Comparison of ENCODE assay signal across 1 cellular context in genomic region chr15:71080166-71080565, GRCh38.
TF ChIP-seq lines count a peak whose summit lies in the region.

No MANE protein-coding gene starts in this region.

TF ChIP-seq in GM23338, 12 proteins besides CTCF, POLR2A, EP300 and RAD21 (continued from another document):
- TF ChIP-seq, protein P1, sequence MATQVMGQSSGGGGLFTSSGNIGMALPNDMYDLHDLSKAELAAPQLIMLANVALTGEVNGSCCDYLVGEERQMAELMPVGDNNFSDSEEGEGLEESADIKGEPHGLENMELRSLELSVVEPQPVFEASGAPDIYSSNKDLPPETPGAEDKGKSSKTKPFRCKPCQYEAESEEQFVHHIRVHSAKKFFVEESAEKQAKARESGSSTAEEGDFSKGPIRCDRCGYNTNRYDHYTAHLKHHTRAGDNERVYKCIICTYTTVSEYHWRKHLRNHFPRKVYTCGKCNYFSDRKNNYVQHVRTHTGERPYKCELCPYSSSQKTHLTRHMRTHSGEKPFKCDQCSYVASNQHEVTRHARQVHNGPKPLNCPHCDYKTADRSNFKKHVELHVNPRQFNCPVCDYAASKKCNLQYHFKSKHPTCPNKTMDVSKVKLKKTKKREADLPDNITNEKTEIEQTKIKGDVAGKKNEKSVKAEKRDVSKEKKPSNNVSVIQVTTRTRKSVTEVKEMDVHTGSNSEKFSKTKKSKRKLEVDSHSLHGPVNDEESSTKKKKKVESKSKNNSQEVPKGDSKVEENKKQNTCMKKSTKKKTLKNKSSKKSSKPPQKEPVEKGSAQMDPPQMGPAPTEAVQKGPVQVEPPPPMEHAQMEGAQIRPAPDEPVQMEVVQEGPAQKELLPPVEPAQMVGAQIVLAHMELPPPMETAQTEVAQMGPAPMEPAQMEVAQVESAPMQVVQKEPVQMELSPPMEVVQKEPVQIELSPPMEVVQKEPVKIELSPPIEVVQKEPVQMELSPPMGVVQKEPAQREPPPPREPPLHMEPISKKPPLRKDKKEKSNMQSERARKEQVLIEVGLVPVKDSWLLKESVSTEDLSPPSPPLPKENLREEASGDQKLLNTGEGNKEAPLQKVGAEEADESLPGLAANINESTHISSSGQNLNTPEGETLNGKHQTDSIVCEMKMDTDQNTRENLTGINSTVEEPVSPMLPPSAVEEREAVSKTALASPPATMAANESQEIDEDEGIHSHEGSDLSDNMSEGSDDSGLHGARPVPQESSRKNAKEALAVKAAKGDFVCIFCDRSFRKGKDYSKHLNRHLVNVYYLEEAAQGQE (IDR thresholded peaks at IDR 0.05; ENCODE audit: unreplicated experiment) = no peak
- TF ChIP-seq CREB1 (CRISPR knock-in tag; IDR thresholded peaks at IDR 0.05; ENCODE audit: low read depth) (no peak), STAT1 (IDR thresholded peaks at IDR 0.05; ENCODE audit: unreplicated experiment) (no peak), NANOG (IDR thresholded peaks at IDR 0.05; ENCODE audit: borderline replicate concordance) (no peak), ZNF331 (CRISPR knock-in tag; IDR thresholded peaks at IDR 0.05; ENCODE audit: low read depth) (no peak), JUNB (IDR thresholded peaks at IDR 0.05; ENCODE audit: unreplicated experiment) (no peak), ZNF114 (CRISPR knock-in tag; IDR thresholded peaks at IDR 0.05) (no peak), EZH2 (IDR thresholded peaks at IDR 0.05; ENCODE audit: low read depth, unreplicated experiment) (no peak)
- TF ChIP-seq, protein P2, sequence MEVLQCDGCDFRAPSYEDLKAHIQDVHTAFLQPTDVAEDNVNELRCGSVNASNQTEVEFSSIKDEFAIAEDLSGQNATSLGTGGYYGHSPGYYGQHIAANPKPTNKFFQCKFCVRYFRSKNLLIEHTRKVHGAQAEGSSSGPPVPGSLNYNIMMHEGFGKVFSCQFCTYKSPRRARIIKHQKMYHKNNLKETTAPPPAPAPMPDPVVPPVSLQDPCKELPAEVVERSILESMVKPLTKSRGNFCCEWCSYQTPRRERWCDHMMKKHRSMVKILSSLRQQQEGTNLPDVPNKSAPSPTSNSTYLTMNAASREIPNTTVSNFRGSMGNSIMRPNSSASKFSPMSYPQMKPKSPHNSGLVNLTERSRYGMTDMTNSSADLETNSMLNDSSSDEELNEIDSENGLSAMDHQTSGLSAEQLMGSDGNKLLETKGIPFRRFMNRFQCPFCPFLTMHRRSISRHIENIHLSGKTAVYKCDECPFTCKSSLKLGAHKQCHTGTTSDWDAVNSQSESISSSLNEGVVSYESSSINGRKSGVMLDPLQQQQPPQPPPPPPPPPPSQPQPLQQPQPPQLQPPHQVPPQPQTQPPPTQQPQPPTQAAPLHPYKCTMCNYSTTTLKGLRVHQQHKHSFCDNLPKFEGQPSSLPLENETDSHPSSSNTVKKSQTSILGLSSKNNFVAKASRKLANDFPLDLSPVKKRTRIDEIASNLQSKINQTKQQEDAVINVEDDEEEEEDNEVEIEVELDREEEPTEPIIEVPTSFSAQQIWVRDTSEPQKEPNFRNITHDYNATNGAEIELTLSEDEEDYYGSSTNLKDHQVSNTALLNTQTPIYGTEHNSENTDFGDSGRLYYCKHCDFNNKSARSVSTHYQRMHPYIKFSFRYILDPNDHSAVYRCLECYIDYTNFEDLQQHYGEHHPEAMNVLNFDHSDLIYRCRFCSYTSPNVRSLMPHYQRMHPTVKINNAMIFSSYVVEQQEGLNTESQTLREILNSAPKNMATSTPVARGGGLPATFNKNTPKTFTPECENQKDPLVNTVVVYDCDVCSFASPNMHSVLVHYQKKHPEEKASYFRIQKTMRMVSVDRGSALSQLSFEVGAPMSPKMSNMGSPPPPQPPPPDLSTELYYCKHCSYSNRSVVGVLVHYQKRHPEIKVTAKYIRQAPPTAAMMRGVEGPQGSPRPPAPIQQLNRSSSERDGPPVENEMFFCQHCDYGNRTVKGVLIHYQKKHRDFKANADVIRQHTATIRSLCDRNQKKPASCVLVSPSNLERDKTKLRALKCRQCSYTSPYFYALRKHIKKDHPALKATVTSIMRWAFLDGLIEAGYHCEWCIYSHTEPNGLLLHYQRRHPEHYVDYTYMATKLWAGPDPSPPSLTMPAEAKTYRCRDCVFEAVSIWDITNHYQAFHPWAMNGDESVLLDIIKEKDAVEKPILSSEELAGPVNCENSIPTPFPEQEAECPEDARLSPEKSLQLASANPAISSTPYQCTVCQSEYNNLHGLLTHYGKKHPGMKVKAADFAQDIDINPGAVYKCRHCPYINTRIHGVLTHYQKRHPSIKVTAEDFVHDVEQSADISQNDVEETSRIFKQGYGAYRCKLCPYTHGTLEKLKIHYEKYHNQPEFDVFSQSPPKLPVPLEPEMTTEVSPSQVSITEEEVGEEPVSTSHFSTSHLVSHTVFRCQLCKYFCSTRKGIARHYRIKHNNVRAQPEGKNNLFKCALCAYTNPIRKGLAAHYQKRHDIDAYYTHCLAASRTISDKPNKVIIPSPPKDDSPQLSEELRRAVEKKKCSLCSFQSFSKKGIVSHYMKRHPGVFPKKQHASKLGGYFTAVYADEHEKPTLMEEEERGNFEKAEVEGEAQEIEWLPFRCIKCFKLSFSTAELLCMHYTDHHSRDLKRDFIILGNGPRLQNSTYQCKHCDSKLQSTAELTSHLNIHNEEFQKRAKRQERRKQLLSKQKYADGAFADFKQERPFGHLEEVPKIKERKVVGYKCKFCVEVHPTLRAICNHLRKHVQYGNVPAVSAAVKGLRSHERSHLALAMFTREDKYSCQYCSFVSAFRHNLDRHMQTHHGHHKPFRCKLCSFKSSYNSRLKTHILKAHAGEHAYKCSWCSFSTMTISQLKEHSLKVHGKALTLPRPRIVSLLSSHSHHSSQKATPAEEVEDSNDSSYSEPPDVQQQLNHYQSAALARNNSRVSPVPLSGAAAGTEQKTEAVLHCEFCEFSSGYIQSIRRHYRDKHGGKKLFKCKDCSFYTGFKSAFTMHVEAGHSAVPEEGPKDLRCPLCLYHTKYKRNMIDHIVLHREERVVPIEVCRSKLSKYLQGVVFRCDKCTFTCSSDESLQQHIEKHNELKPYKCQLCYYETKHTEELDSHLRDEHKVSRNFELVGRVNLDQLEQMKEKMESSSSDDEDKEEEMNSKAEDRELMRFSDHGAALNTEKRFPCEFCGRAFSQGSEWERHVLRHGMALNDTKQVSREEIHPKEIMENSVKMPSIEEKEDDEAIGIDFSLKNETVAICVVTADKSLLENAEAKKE (CRISPR knock-in tag; IDR thresholded peaks at IDR 0.05) = no peak
